Comparison of ENCODE assay signal across 8 cellular contexts in the genomic region with DNA sequence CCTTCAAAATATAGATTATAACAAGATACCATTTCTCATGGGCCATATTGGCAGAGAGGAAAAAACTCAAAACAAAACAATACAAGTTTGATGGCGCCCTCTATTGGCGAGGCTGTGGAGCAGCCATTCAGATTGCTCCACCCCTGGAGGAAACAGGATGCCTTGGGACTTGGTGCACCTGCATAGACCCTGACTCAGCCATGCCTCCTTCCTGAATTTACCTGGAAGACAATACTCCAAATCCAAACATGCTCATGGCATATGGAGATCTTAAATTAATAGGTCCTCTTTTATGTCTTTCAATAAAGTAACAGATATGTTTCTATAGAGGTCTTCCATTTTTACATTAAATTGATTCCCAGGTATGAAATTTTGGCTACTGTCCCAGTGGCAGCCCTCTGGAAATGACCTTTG.
DNase-seq lines count a peak whose midpoint lies in the region; ATAC-seq and TF ChIP-seq lines count a peak whose summit lies in the region.

No MANE protein-coding gene starts in this region.

- H3K27me3 ChIP-seq in breast epithelium (no peaks in the 10 kb centered on the region), WERI-Rb-1 (ENCODE audit: insufficient read depth, low read depth, severe bottlenecking) (no peaks in the 10 kb centered on the region), mammary epithelial cell (ENCODE audit: insufficient read depth, low read length) (no peaks in the 10 kb centered on the region), testis (no peaks in the 10 kb centered on the region)

- TF ChIP-seq POLR2A in breast epithelium (IDR thresholded peaks at IDR 0.05) (no peak), testis (IDR thresholded peaks at IDR 0.05) (no peak)

- CTCF ChIA-PET in MCF 10A (lab: Yijun Ruan, JAX) = interaction anchor here (0.6 to 1.1 kb wide), 3 partner anchors 95 to 202 kb away, joined by 3 read pairs; no protein-coding TSS in a partner anchor
- CTCF ChIA-PET in mammary epithelial cell (lab: Charles Lee; ENCODE audit: low non-redundant PET) = no interaction called here

- H3K4me1 Mint-ChIP-seq in MCF 10A (ENCODE audit: insufficient read depth, unreplicated experiment) = peaks cover 10% of the 10 kb centered on the region

- intact Hi-C loops in MCF 10A (cut with micrococcal nuclease) (loop anchor here (10.0 kb wide), 1 partner anchor 851 kb away; no protein-coding TSS in a partner anchor), breast epithelium (cut with DNase I; ENCODE audit: low total_unique reads) (no loop called here), mammary epithelial cell (cut with micrococcal nuclease) (no loop called here), testis (cut with DNase I; ENCODE audit: low total_unique reads) (no loop called here)

- DNase-seq in MCF 10A (ENCODE audit: unreplicated experiment) = peak; percentile 54
- DNase-seq in breast epithelium (ENCODE audit: low spot score in 2 of 2) = no peak
- DNase-seq in NCI-H2081 treated with DMSO at 0.1 percent for 48 hours (lab: John Stamatoyannopoulos, UW) = peak; percentile 4
- peak; percentile 61 for DNase-seq in WERI-Rb-1
- DNase-seq in mammary epithelial cell = peak; percentile 48
- peak; percentile 51 for DNase-seq in midbrain (lab: John Stamatoyannopoulos, UW)
- DNase-seq in testis = peak; percentile 69

- peak; percentile 45 for TF ChIP-seq CTCF in MCF 10A (IDR thresholded peaks at IDR 0.05; ENCODE audit: unreplicated experiment)
- TF ChIP-seq CTCF in breast epithelium (IDR thresholded peaks at IDR 0.05) = peak in 1 of 3 donors; percentile 37
- TF ChIP-seq CTCF in WERI-Rb-1 (IDR thresholded peaks at IDR 0.05; ENCODE audit: low read depth, low read length) = peak; percentile 78
- TF ChIP-seq CTCF in mammary epithelial cell (conservative IDR thresholded peaks at IDR 0.05 in 1 of 2, IDR thresholded peaks at IDR 0.05 in 1 of 2; ENCODE audit: extremely low read depth in 1 of 2, insufficient read depth in 1 of 2, low read depth in 1 of 2, low read length in 2 of 2) = peak; percentile 22 to 39
- peak; percentile 27 to 75 (median 51) for TF ChIP-seq CTCF in testis (IDR thresholded peaks at IDR 0.05)

- H3K36me3 Mint-ChIP-seq in MCF 10A (ENCODE audit: insufficient read depth, unreplicated experiment) = no peaks in the 10 kb centered on the region

- dilution Hi-C loops in mammary epithelial cell (cut with HindIII; ENCODE audit: low sequenced_read_pairs) = no loop called here

- BruUV-seq in MCF 10A (replicated peaks; lab: Mats Ljungman, UMichigan) (no TSS peak), mammary epithelial cell (replicated peaks; lab: Mats Ljungman, UMichigan) (no TSS peak)

- H3K9me3 ChIP-seq in breast epithelium = no peaks in the 10 kb centered on the region
- no peaks in the 10 kb centered on the region for H3K9me3 ChIP-seq in WERI-Rb-1 (ENCODE audit: severe bottlenecking)
- H3K9me3 ChIP-seq in mammary epithelial cell (replicated peaks; ENCODE audit: insufficient read depth, low read length) = peaks cover 21% of the 10 kb centered on the region
- no peaks in the 10 kb centered on the region for H3K9me3 ChIP-seq in testis

- H3K27ac ChIP-seq in breast epithelium (no peak overlapping the region), WERI-Rb-1 (no peak overlapping the region), mammary epithelial cell (ENCODE audit: insufficient read depth, low read depth, low read length) (no peak overlapping the region), testis (no peak overlapping the region)

- in situ Hi-C loops in mammary epithelial cell (cut with MboI; ENCODE audit: low sequenced_read_pairs in 2 of 2) = no loop called here

- no peaks in the 10 kb centered on the region for H4K20me1 ChIP-seq in mammary epithelial cell (ENCODE audit: insufficient read depth, low read length)

- no peak overlapping the region for H3K27ac Mint-ChIP-seq in MCF 10A (ENCODE audit: low read depth, unreplicated experiment)

- no peak overlapping the region for H3K4me2 ChIP-seq in mammary epithelial cell (ENCODE audit: insufficient read depth, low read depth, low read length)

- POLR2A ChIA-PET in MCF 10A (lab: Yijun Ruan, JAX) = no interaction called here

- no peak overlapping the region for H2AFZ ChIP-seq in mammary epithelial cell (ENCODE audit: low read depth, low read length)

- no peaks in the 10 kb centered on the region for H3K79me2 ChIP-seq in mammary epithelial cell (ENCODE audit: insufficient read depth, low read length)

- 0% methylated on average over 2 of the region's 2 CpGs for WGBS in mammary epithelial cell (ENCODE audit: low coverage, missing lambda C conversion rate)
- 28 to 34% methylated on average over 2 of the region's 2 CpGs for WGBS in testis, 2 donors

- peaks cover 43% of the 10 kb centered on the region for H3K27me3 Mint-ChIP-seq in MCF 10A (ENCODE audit: insufficient read depth, unreplicated experiment)

- no peak for ATAC-seq in GM18907 (IDR thresholded peaks at IDR 0.05; ENCODE audit: unreplicated experiment)

- H3K4me1 ChIP-seq in breast epithelium = no peaks in the 10 kb centered on the region
- no peaks in the 10 kb centered on the region for H3K4me1 ChIP-seq in mammary epithelial cell (ENCODE audit: insufficient read depth, low read length)
- no peaks in the 10 kb centered on the region for H3K4me1 ChIP-seq in testis

- no peaks in the 10 kb centered on the region for H3K36me3 ChIP-seq in breast epithelium
- H3K36me3 ChIP-seq in WERI-Rb-1 = no peaks in the 10 kb centered on the region
- no peaks in the 10 kb centered on the region for H3K36me3 ChIP-seq in mammary epithelial cell (ENCODE audit: insufficient read depth, low read length)
- no peaks in the 10 kb centered on the region for H3K36me3 ChIP-seq in testis (ENCODE audit: low read depth, missing control alignments)

- no peaks in the 10 kb centered on the region for H3K9me3 Mint-ChIP-seq in MCF 10A (ENCODE audit: unreplicated experiment)

- no peak overlapping the region for H3K4me3 Mint-ChIP-seq in MCF 10A (ENCODE audit: unreplicated experiment)

- no peak overlapping the region for H3K4me3 ChIP-seq in breast epithelium
- H3K4me3 ChIP-seq in WERI-Rb-1 (ENCODE audit: low read depth, low read length) = no peak overlapping the region
- no peak overlapping the region for H3K4me3 ChIP-seq in mammary epithelial cell (replicated peaks in 1 of 3; ENCODE audit: insufficient read depth in 1 of 3, low read depth in 2 of 3, low read length in 3 of 3)
- H3K4me3 ChIP-seq in testis = no peak overlapping the region

- no peak overlapping the region for H3K9ac ChIP-seq in mammary epithelial cell (ENCODE audit: insufficient read depth, low read length)

Comparison
In these comparisons a context has a peak if more than half of its experiments do, and no peak if none do; other contexts are left out.
1. DNase-seq: peak in MCF 10A (single experiment), NCI-H2081 treated with DMSO at 0.1 percent for 48 hours (single experiment), WERI-Rb-1 (single experiment), mammary epithelial cell (single experiment), midbrain (single experiment) and testis (single experiment); none in breast epithelium (0 of 2).